In genomic region chr11:65790902-65791650, GRCh38 we compare ENCODE assay signal across 11 cellular contexts. TPM values are rescaled to one million over a fixed set of nuclear protein-coding genes. Genes with fewer than 3 reads are reported as not detected.
DNase-seq lines count a peak whose midpoint lies in the region; ATAC-seq lines count a peak whose summit lies in the region.
"Had no signal": no experiment of that assay in that cellular context is flagged by ENCODE, and none has a peak within 500 bp of the region (broad histone marks: within the 10 kb centered on the region; RNA-seq: fewer than 3 reads in every experiment).

No MANE protein-coding gene starts in this region.

- no peaks in the 10 kb centered on the region for H3K79me2 ChIP-seq in mesendoderm (ENCODE audit: control insufficient read depth, insufficient read depth, low read length)

- H3K27me3 Mint-ChIP-seq in stimulated activated naive CD8-positive, alpha-beta T cell treated with anti-CD3 and anti-CD28 coated beads, Interleukin-15, amount 100 ng/mL, for 72 hours: peaks cover 55% of the 10 kb centered on the region
- peaks cover 32% of the 10 kb centered on the region for H3K27me3 Mint-ChIP-seq in activated CD8-positive, alpha-beta T cell treated with anti-CD3 and anti-CD28 coated beads, Interleukin-2, amount 10 ng/mL, durations not matched to agents 7 days and 5 days (ENCODE audit: low read depth)

- H3K23ac ChIP-seq in mesendoderm (ENCODE audit: low read length): no peak overlapping the region

- H3K79me1 ChIP-seq in mesendoderm (ENCODE audit: low read length): no peaks in the 10 kb centered on the region

- ATAC-seq in stimulated activated naive CD8-positive, alpha-beta T cell treated with anti-CD3 and anti-CD28 coated beads, Interleukin-15, amount 100 ng/mL, for 72 hours: peak; percentile 11
- no peak for ATAC-seq in stimulated activated naive CD8-positive, alpha-beta T cell treated with anti-CD3 and anti-CD28 coated beads, Interleukin-15, Interleukin-2, amounts not matched to agents 100 U/mL and 50 U/mL, for 24 hours
- no peak for ATAC-seq in activated CD8-positive, alpha-beta T cell treated with anti-CD3 and anti-CD28 coated beads, Interleukin-2, amount 10 ng/mL, durations not matched to agents 7 days and 5 days
- no peak for ATAC-seq in HG02973 (IDR thresholded peaks at IDR 0.05; ENCODE audit: unreplicated experiment)
- ATAC-seq: left cardiac atrium had no signal

- H2BK120ac ChIP-seq in mesendoderm (ENCODE audit: low read depth, low read length): no peak overlapping the region

- CTCF ChIA-PET in activated CD8-positive, alpha-beta T cell treated with anti-CD3 and anti-CD28 coated beads, Interleukin-2, amount 10 ng/mL, durations not matched to agents 7 days and 5 days (lab: Charles Lee): interaction anchor here (1.1 to 5.7 kb wide), 7 partner anchors 8 to 93 kb away, joined by 3 to 71 read pairs (median 4); partner anchors contain the start of genes AP5B1 and MUS81

- peaks cover 56% of the 10 kb centered on the region for H3K4me1 Mint-ChIP-seq in stimulated activated naive CD8-positive, alpha-beta T cell treated with anti-CD3 and anti-CD28 coated beads, Interleukin-15, amount 100 ng/mL, for 72 hours
- H3K4me1 Mint-ChIP-seq in activated CD8-positive, alpha-beta T cell treated with anti-CD3 and anti-CD28 coated beads, Interleukin-2, amount 10 ng/mL, durations not matched to agents 7 days and 5 days (ENCODE audit: low read depth): peaks cover 38% of the 10 kb centered on the region

- H3K56ac ChIP-seq in mesendoderm (ENCODE audit: low read length): peak overlapping the region; percentile 15

- H3K36me3 Mint-ChIP-seq in activated CD8-positive, alpha-beta T cell treated with anti-CD3 and anti-CD28 coated beads, Interleukin-2, amount 10 ng/mL, durations not matched to agents 7 days and 5 days (ENCODE audit: low read depth): no peaks in the 10 kb centered on the region
- H3K36me3 Mint-ChIP-seq: naive B cell had no signal

- no peak overlapping the region for H4K5ac ChIP-seq in mesendoderm (ENCODE audit: low read length)

- peaks cover 3% of the 10 kb centered on the region for H3K4me1 ChIP-seq in mesendoderm (ENCODE audit: control insufficient read depth, low read depth, low read length)
- peaks cover 21% of the 10 kb centered on the region for H3K4me1 ChIP-seq in effector memory CD4-positive, alpha-beta T cell (ENCODE audit: control insufficient read depth, insufficient read depth, low read length, poor library complexity, severe bottlenecking)

- H3K9me3 ChIP-seq in effector memory CD4-positive, alpha-beta T cell (ENCODE audit: control insufficient read depth, low read length): no peaks in the 10 kb centered on the region

- H3K27me3 ChIP-seq in mesendoderm (ENCODE audit: insufficient read depth, low read length, poor library complexity): peaks cover 8% of the 10 kb centered on the region
- peaks cover 22% of the 10 kb centered on the region for H3K27me3 ChIP-seq in effector memory CD4-positive, alpha-beta T cell (replicated peaks; ENCODE audit: control insufficient read depth, insufficient read depth, low read length, poor library complexity, severe bottlenecking)

- peak overlapping the region in 1 of 2 donors; percentile 70 for H3K4me3 Mint-ChIP-seq in stimulated activated naive CD8-positive, alpha-beta T cell treated with anti-CD3 and anti-CD28 coated beads, Interleukin-15, amount 100 ng/mL, for 72 hours
- no peak overlapping the region for H3K4me3 Mint-ChIP-seq in activated CD8-positive, alpha-beta T cell treated with anti-CD3 and anti-CD28 coated beads, Interleukin-2, amount 10 ng/mL, durations not matched to agents 7 days and 5 days

- H3K27ac Mint-ChIP-seq in stimulated activated naive CD8-positive, alpha-beta T cell treated with anti-CD3 and anti-CD28 coated beads, Interleukin-15, amount 100 ng/mL, for 72 hours: peak overlapping the region in 1 of 2 donors; percentile 88
- H3K27ac Mint-ChIP-seq in activated CD8-positive, alpha-beta T cell treated with anti-CD3 and anti-CD28 coated beads, Interleukin-2, amount 10 ng/mL, durations not matched to agents 7 days and 5 days: peak overlapping the region; percentile 75

- no peak overlapping the region for H2AK5ac ChIP-seq in mesendoderm (ENCODE audit: low read length)

- no CpG with 5 or more reads among the region's 18 CpGs for WGBS in mesendoderm (ENCODE audit: extremely low coverage, insufficient coverage, low lambda C conversion rate)

- H3K27ac ChIP-seq in mesendoderm (ENCODE audit: low read depth, low read length): no peak overlapping the region
- no peak overlapping the region for H3K27ac ChIP-seq in effector memory CD4-positive, alpha-beta T cell (ENCODE audit: insufficient read depth, low read length, poor library complexity, severe bottlenecking)

- H2BK5ac ChIP-seq in mesendoderm (ENCODE audit: low read length): no peak overlapping the region

- no peak overlapping the region for H3K9ac ChIP-seq in mesendoderm (ENCODE audit: low read length)

- no peak overlapping the region for H3K4me2 ChIP-seq in mesendoderm (ENCODE audit: low read length)

- no peak overlapping the region for H2BK15ac ChIP-seq in mesendoderm (replicated peaks; ENCODE audit: low read depth)

- H3K4me3 ChIP-seq in mesendoderm (ENCODE audit: low read length): no peak overlapping the region
- no peak overlapping the region for H3K4me3 ChIP-seq in effector memory CD4-positive, alpha-beta T cell (ENCODE audit: insufficient read depth, low read depth, low read length, poor library complexity, severe bottlenecking)

- no peak overlapping the region for H3K18ac ChIP-seq in mesendoderm (ENCODE audit: low read length)

- H4K8ac ChIP-seq in mesendoderm (ENCODE audit: low read depth, low read length): no peak overlapping the region

- H3K9me3 Mint-ChIP-seq in stimulated activated naive CD8-positive, alpha-beta T cell treated with anti-CD3 and anti-CD28 coated beads, Interleukin-15, amount 100 ng/mL, for 72 hours: no peaks in the 10 kb centered on the region
- H3K9me3 Mint-ChIP-seq in activated CD8-positive, alpha-beta T cell treated with anti-CD3 and anti-CD28 coated beads, Interleukin-2, amount 10 ng/mL, durations not matched to agents 7 days and 5 days (ENCODE audit: insufficient read depth): no peaks in the 10 kb centered on the region
- H3K9me3 Mint-ChIP-seq: naive B cell had no signal

- DNase-seq in stimulated activated naive CD8-positive, alpha-beta T cell treated with anti-CD3 and anti-CD28 coated beads, Interleukin-15, amount 100 ng/mL, for 72 hours: no peak
- DNase-seq in stimulated activated naive CD8-positive, alpha-beta T cell treated with anti-CD3 and anti-CD28 coated beads, Interleukin-15, Interleukin-2, amounts not matched to agents 100 U/mL and 50 U/mL, for 24 hours: no peak
- no peak for DNase-seq in activated CD8-positive, alpha-beta T cell treated with anti-CD3 and anti-CD28 coated beads, Interleukin-2, amount 10 ng/mL, durations not matched to agents 7 days and 5 days
- DNase-seq in mesendoderm (no peak), hippocampal formation (lab: John Stamatoyannopoulos, UW) (no peak), SHP77 treated with DMSO at 0.1 percent for 48 hours (lab: John Stamatoyannopoulos, UW) (no peak)
- DNase-seq in effector memory CD4-positive, alpha-beta T cell: no peak
- DNase-seq: left cardiac atrium, naive B cell, NCI-H526 treated with DMSO at 0.1 percent for 48 hours had no signal

- no peaks in the 10 kb centered on the region for H3K36me3 ChIP-seq in mesendoderm (ENCODE audit: control insufficient read depth, insufficient read depth, low read length)
- H3K36me3 ChIP-seq in effector memory CD4-positive, alpha-beta T cell (ENCODE audit: control insufficient read depth, insufficient read depth, low read length): no peaks in the 10 kb centered on the region

- POLR2A ChIA-PET in activated CD8-positive, alpha-beta T cell treated with anti-CD3 and anti-CD28 coated beads, Interleukin-2, amount 10 ng/mL, durations not matched to agents 7 days and 5 days (lab: Charles Lee): interaction anchor here (0.6 to 3.0 kb wide), 2 partner anchors 11 to 128 kb away, joined by 3 to 17 read pairs; partner anchors contain the start of gene AP5B1

- no peak overlapping the region for H3K4ac ChIP-seq in mesendoderm (ENCODE audit: low read depth, low read length)

RNA-seq across cellular contexts. Expression of gene OVOL1, which starts 4.2 kb away (rescaled TPM):
- under 1 TPM in 1 of 2 experiments, not detected in 1; 0.08 TPM for total RNA-seq in activated CD8-positive, alpha-beta T cell treated with anti-CD3 and anti-CD28 coated beads, Interleukin-2, amount 10 ng/mL, durations not matched to agents 7 days and 5 days
- 1.7 TPM for polyA plus RNA-seq in mesendoderm (2013, experiment 1 of 2)
- 2.0 TPM for polyA plus RNA-seq in mesendoderm (2013, experiment 2 of 2)
- total RNA-seq: left cardiac atrium had no signal

RNA-seq across cellular contexts. Expression of gene AP5B1, which starts 10.3 kb away (rescaled TPM):
- 10 to 100 TPM; 21.9 to 22.5 TPM for total RNA-seq in activated CD8-positive, alpha-beta T cell treated with anti-CD3 and anti-CD28 coated beads, Interleukin-2, amount 10 ng/mL, durations not matched to agents 7 days and 5 days
- 1.4 TPM for polyA plus RNA-seq in mesendoderm (2013, experiment 1 of 2)
- polyA plus RNA-seq in mesendoderm (2013, experiment 2 of 2): 1.5 TPM

RNA-seq across cellular contexts. Expression of gene SNX32, which starts 42.7 kb away (rescaled TPM):
- total RNA-seq in activated CD8-positive, alpha-beta T cell treated with anti-CD3 and anti-CD28 coated beads, Interleukin-2, amount 10 ng/mL, durations not matched to agents 7 days and 5 days: 1 to 10 TPM in 1 of 2 experiments, under 1 TPM in 1; 0.44 to 1.6 TPM
- 0.10 TPM for polyA plus RNA-seq in mesendoderm (2013, experiment 1 of 2)
- polyA plus RNA-seq in mesendoderm (2013, experiment 2 of 2): 0.08 TPM
- total RNA-seq: left cardiac atrium had no signal
